Comparison of ENCODE assay signal across 15 cellular contexts in genomic region chr10:24007359-24007758, GRCh38.
"Had no signal": no experiment of that assay in that cellular context is flagged by ENCODE, and none has a peak within 500 bp of the region (broad histone marks: within the 10 kb centered on the region; RNA-seq: fewer than 3 reads in every experiment).

No MANE protein-coding gene starts in this region.

- H3K4me3 Mint-ChIP-seq: central memory CD8-positive, alpha-beta T cell; naive B cell had no signal

- FAIRE-seq: frontal cortex had no signal

- H3K27ac ChIP-seq: dorsolateral prefrontal cortex, left lung, neutrophil, right lobe of liver, skin epidermis had no signal

- H3K27ac Mint-ChIP-seq: naive B cell had no signal

- H3K4me1 ChIP-seq: left lung, right lobe of liver had no signal

- H3K27me3 ChIP-seq: left lung, right lobe of liver had no signal

- H3K9me3 ChIP-seq: left lung, neutrophil, right lobe of liver had no signal

- H3K4me1 Mint-ChIP-seq: central memory CD8-positive, alpha-beta T cell; naive B cell had no signal

- H3K27me3 Mint-ChIP-seq: central memory CD8-positive, alpha-beta T cell had no signal

- H3K36me3 ChIP-seq: left lung, neutrophil, right lobe of liver had no signal

- H3K36me3 Mint-ChIP-seq: naive B cell had no signal

- DNase-seq: cortex of kidney; dorsolateral prefrontal cortex; effector CD8-positive, alpha-beta T cell; islet precursor cell; left lung; mesenchymal stem cell; naive B cell; right lobe of liver; stimulated activated naive CD4-positive, alpha-beta T cell treated with Interleukin-2 at 50 U/mL for 16 hours; trophoblast cell had no signal

- H3K4me3 ChIP-seq: dorsolateral prefrontal cortex, left lung, lung, right lobe of liver, skin epidermis had no signal
